Comparison of ENCODE assay signal across 8 cellular contexts in genomic region chr6:113971786-113972185, GRCh38. TPM values are rescaled to one million over a fixed set of nuclear protein-coding genes. Genes with fewer than 3 reads are reported as not detected.
DNase-seq lines count a peak whose midpoint lies in the region; ATAC-seq and TF ChIP-seq lines count a peak whose summit lies in the region.

No MANE protein-coding gene starts in this region.

- H3K4me1 ChIP-seq in left lung, result peaks cover 17 to 33% of the 10 kb centered on the region in 2 donors
- peaks cover 0 to 36% (median 20%) of the 10 kb centered on the region in 4 donors for H3K4me1 ChIP-seq in transverse colon

- H3K36me3 Mint-ChIP-seq in CD4-positive, alpha-beta T cell (ENCODE audit: low read depth), result peaks cover 12% of the 10 kb centered on the region
- peaks cover 6% of the 10 kb centered on the region for H3K36me3 Mint-ChIP-seq in activated T-helper 17 cell treated with anti-CD3 and anti-CD28 coated beads, Interleukin-2, amount 50 U/mL, for 72 hours (ENCODE audit: low read depth)

- intact Hi-C loops in CD4-positive, alpha-beta T cell (cut with DNase I, micrococcal nuclease), result no loop called here
- intact Hi-C loops in left lung (cut with DNase I), result no loop called here
- intact Hi-C loops in transverse colon (cut with DNase I; ENCODE audit: low total_unique reads), result no loop called here

- no peak overlapping the region for H3K27ac ChIP-seq in CD4-positive, alpha-beta T cell (ENCODE audit: low read depth, low read length)
- H3K27ac ChIP-seq in left lung (peak overlapping the region; percentile 91 to 96), transverse colon (peak overlapping the region; percentile 94 to 97 (median 96))

- DNase-seq in CD4-positive, alpha-beta T cell, result no peak
- DNase-seq in HT1080 (ENCODE audit: low read depth) (peak; percentile 11), left lung (no peak), transverse colon (no peak), Ammon's horn (ENCODE audit: low spot score) (no peak), COLO668 (lab: John Stamatoyannopoulos, UW; ENCODE audit: unreplicated experiment) (no peak), NCI-H774 (lab: John Stamatoyannopoulos, UW) (no peak)

- in situ Hi-C loops in transverse colon (cut with MboI; ENCODE audit: low pct_ligation_motif_present in 1 of 4, low pct_unique_long_range_greater_than_20kb in 1 of 4, low sequenced_read_pairs in 3 of 4), result no loop called here

- CTCF ChIA-PET in CD4-positive, alpha-beta T cell (lab: Charles Lee), result no interaction called here

- ATAC-seq in CD4-positive, alpha-beta T cell (ENCODE audit: poor library complexity), result no peak
- no peak for ATAC-seq in activated T-helper 17 cell treated with anti-CD3 and anti-CD28 coated beads, Interleukin-2, amount 50 U/mL, for 72 hours (replicated peaks)
- peak; percentile 5 for ATAC-seq in left lung

- H3K36me3 ChIP-seq in left lung (no peaks in the 10 kb centered on the region), transverse colon (no peaks in the 10 kb centered on the region)

- peak overlapping the region; percentile 82 to 97 for H3K4me3 ChIP-seq in left lung
- H3K4me3 ChIP-seq in transverse colon, result peak overlapping the region; percentile 90 to 96 (median 92)

- no peaks in the 10 kb centered on the region for H3K9me3 ChIP-seq in CD4-positive, alpha-beta T cell (ENCODE audit: control insufficient read depth, low read length)
- H3K9me3 ChIP-seq in left lung, result no peaks in the 10 kb centered on the region
- no peaks in the 10 kb centered on the region for H3K9me3 ChIP-seq in transverse colon

- H3K9me3 Mint-ChIP-seq in CD4-positive, alpha-beta T cell, result no peaks in the 10 kb centered on the region
- H3K9me3 Mint-ChIP-seq in activated T-helper 17 cell treated with anti-CD3 and anti-CD28 coated beads, Interleukin-2, amount 50 U/mL, for 72 hours, result no peaks in the 10 kb centered on the region

- 51 to 52% methylated on average over 2 of the region's 2 CpGs for WGBS in transverse colon (ENCODE audit: low coverage in 1 of 2), 2 donors

- peak overlapping the region; percentile 84 for H3K27ac Mint-ChIP-seq in CD4-positive, alpha-beta T cell
- no peak overlapping the region for H3K27ac Mint-ChIP-seq in activated T-helper 17 cell treated with anti-CD3 and anti-CD28 coated beads, Interleukin-2, amount 50 U/mL, for 72 hours

- H3K27me3 Mint-ChIP-seq in CD4-positive, alpha-beta T cell, result no peaks in the 10 kb centered on the region
- H3K27me3 Mint-ChIP-seq in activated T-helper 17 cell treated with anti-CD3 and anti-CD28 coated beads, Interleukin-2, amount 50 U/mL, for 72 hours, result no peaks in the 10 kb centered on the region

- TF ChIP-seq EP300 in transverse colon (IDR thresholded peaks at IDR 0.05; ENCODE audit: low read depth), result no peak

- H3K4me1 Mint-ChIP-seq in CD4-positive, alpha-beta T cell (ENCODE audit: low read depth), result peaks cover 37% of the 10 kb centered on the region
- peaks cover 22% of the 10 kb centered on the region for H3K4me1 Mint-ChIP-seq in activated T-helper 17 cell treated with anti-CD3 and anti-CD28 coated beads, Interleukin-2, amount 50 U/mL, for 72 hours

- no peak for TF ChIP-seq CTCF in CD4-positive, alpha-beta T cell (IDR thresholded peaks at IDR 0.05)
- TF ChIP-seq CTCF in left lung (IDR thresholded peaks at IDR 0.05) (no peak), transverse colon (IDR thresholded peaks at IDR 0.05) (no peak)

- peak overlapping the region; percentile 98 for H3K4me3 Mint-ChIP-seq in CD4-positive, alpha-beta T cell
- H3K4me3 Mint-ChIP-seq in activated T-helper 17 cell treated with anti-CD3 and anti-CD28 coated beads, Interleukin-2, amount 50 U/mL, for 72 hours, result peak overlapping the region; percentile 98

- no peak for TF ChIP-seq POLR2A in transverse colon (IDR thresholded peaks at IDR 0.05)

- POLR2A ChIA-PET in CD4-positive, alpha-beta T cell (lab: Charles Lee), result interaction anchor here (0.9 to 1.7 kb wide), 4 partner anchors 9 to 37 kb away, joined by 4 to 8 read pairs (median 4); no protein-coding TSS in a partner anchor

- H3K27me3 ChIP-seq in CD4-positive, alpha-beta T cell (ENCODE audit: control insufficient read depth, insufficient read depth, low read length), result no peaks in the 10 kb centered on the region
- H3K27me3 ChIP-seq in left lung, result no peaks in the 10 kb centered on the region
- H3K27me3 ChIP-seq in transverse colon, result no peaks in the 10 kb centered on the region

RNA-seq across cellular contexts. Expression of gene HDAC2, which starts 0.8 kb away (rescaled TPM):
- 10 to 100 TPM; 29.9 to 40.8 TPM for total RNA-seq in CD4-positive, alpha-beta T cell
- total RNA-seq in HT1080 (2014; rRNA removed; shearing (Covaris generic)), result 78.9 and 121 TPM in 2 replicates
- polyA plus RNA-seq in HT1080 (2015; cell fraction: cytosol; rRNA removed), result 190 and 231 TPM in 2 replicates
- polyA plus RNA-seq in HT1080 (2015; cell fraction: nucleus; rRNA removed), result 274 and 326 TPM in 2 replicates
- total RNA-seq in activated T-helper 17 cell treated with anti-CD3 and anti-CD28 coated beads, Interleukin-2, amount 50 U/mL, for 72 hours, result 10 to 100 TPM; 53.9 to 95.7 TPM
- 10 to 100 TPM; 72.7 to 75.7 TPM for total RNA-seq in left lung
- 10 to 100 TPM; 26.6 to 60.8 (median 38.0) TPM for total RNA-seq in transverse colon
